ENCODE assay signal across 8 cellular contexts in the genomic region with DNA sequence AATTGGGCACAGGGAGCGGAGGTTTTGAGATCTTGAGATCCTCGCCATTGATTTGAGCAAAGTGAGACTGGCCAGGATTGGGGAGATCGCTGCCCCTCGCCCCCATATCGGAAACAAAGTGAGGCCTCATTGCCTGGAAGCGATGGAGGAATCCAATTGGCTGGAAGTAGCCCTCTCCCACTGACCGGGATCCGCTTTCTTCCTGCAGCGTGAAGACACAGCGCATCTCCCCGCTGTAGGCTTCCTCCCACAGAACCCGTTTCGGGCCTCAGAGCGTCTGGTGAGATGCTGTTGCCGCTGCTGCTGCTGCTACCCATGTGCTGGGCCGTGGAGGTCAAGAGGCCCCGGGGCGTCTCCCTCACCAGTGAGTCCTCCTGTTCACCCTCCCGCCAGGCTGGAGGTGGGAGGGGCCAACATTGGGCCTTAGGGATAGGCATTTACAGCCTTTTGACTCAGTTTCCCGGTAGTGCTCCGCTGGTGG. TPM values are rescaled to one million over a fixed set of nuclear protein-coding genes. Genes with fewer than 3 reads are reported as not detected.
A peak's percentile ranks its signal among the peaks of the same experiment; 100 is the strongest.
DNase-seq lines count a peak whose midpoint lies in the region; ATAC-seq and TF ChIP-seq lines count a peak whose summit lies in the region.

No MANE protein-coding gene starts in this region.

- H3K4me2 ChIP-seq in PC-9 = peak overlapping the region; percentile 85

- peak overlapping the region; percentile 76 for H3K4me3 ChIP-seq in PC-9
- peak overlapping the region; percentile 77 for H3K4me3 ChIP-seq in naive thymus-derived CD4-positive, alpha-beta T cell (ENCODE audit: low read length)

- peaks cover 10 to 34% (median 24%) of the 10 kb centered on the region in 7 donors for H3K4me1 Mint-ChIP-seq in naive thymus-derived CD4-positive, alpha-beta T cell

- H3K9me3 Mint-ChIP-seq in naive thymus-derived CD4-positive, alpha-beta T cell = no peaks in the 10 kb centered on the region

- H3K4me1 ChIP-seq in PC-9 (replicated peaks; ENCODE audit: insufficient read depth) = peaks cover 14% of the 10 kb centered on the region
- peaks cover 13 to 16% of the 10 kb centered on the region in 2 donors for H3K4me1 ChIP-seq in naive thymus-derived CD4-positive, alpha-beta T cell (ENCODE audit: control insufficient read depth in 2 of 2, insufficient read depth in 2 of 2, low read length in 2 of 2)

- no peaks in the 10 kb centered on the region for H3K9me2 ChIP-seq in PC-9 (ENCODE audit: insufficient read depth)

- H3K4me3 Mint-ChIP-seq in naive thymus-derived CD4-positive, alpha-beta T cell = peak overlapping the region; percentile 96 to 100 (median 99)

- no peak for ATAC-seq in naive thymus-derived CD4-positive, alpha-beta T cell
- no peak for ATAC-seq in GM18907 (IDR thresholded peaks at IDR 0.05; ENCODE audit: unreplicated experiment)

- peaks cover 0 to 3% (median 0%) of the 10 kb centered on the region in 5 donors for H3K27me3 Mint-ChIP-seq in naive thymus-derived CD4-positive, alpha-beta T cell

- BruUV-seq in PC-9 (replicated peaks; lab: Mats Ljungman, UMichigan) = TSS peak; percentile 51

- peak overlapping the region; percentile 91 to 98 (median 97) for H3K27ac Mint-ChIP-seq in naive thymus-derived CD4-positive, alpha-beta T cell

- H3K36me3 Mint-ChIP-seq in naive thymus-derived CD4-positive, alpha-beta T cell = peaks cover 0 to 15% (median 7%) of the 10 kb centered on the region in 5 donors

- peaks cover 14% of the 10 kb centered on the region; the same call in 1 of the 2 replicates for H3F3A ChIP-seq in PC-9 (ENCODE audit: insufficient read depth, low read depth)

- peaks cover 11% of the 10 kb centered on the region; the same call in 1 of the 2 replicates for H3K36me3 ChIP-seq in PC-9 (ENCODE audit: low read depth)
- peaks cover 0 to 37% (median 7%) of the 10 kb centered on the region in 3 experiments for H3K36me3 ChIP-seq in naive thymus-derived CD4-positive, alpha-beta T cell (ENCODE audit: control insufficient read depth in 2 of 3, insufficient read depth in 3 of 3, low read length in 3 of 3)

- POLR2A ChIA-PET in PC-9 (lab: Charles Lee; ENCODE audit: unreplicated experiment) = interaction anchor here (0.6 to 1.4 kb wide), 5 partner anchors 14 to 1355 kb away, joined by 3 to 9 read pairs (median 6); partner anchors contain the start of genes JUNB and SWSAP1
- POLR2A ChIA-PET in naive thymus-derived CD4-positive, alpha-beta T cell (lab: Charles Lee) = interaction anchor here (1.0 to 1.9 kb wide), 4 partner anchors 53 to 93 kb away, joined by 4 to 24 read pairs (median 8); partner anchors contain the start of genes ECSIT and SWSAP1

- DNase-seq in DMS79 (lab: John Stamatoyannopoulos, UW) (peak; percentile 20), DMS79 treated with DMSO at 0.1 percent for 48 hours (lab: John Stamatoyannopoulos, UW) (no peak), PC-9 (peak in 1 of 2 experiments; percentile 16), dermis blood vessel endothelial cell (peak; percentile 39), NCI-H510A treated with DMSO at 0.1 percent for 48 hours (lab: John Stamatoyannopoulos, UW) (no peak), NCI-H526 treated with DMSO at 0.1 percent for 48 hours (lab: John Stamatoyannopoulos, UW) (no peak)
- peak in 1 of 9 donors; percentile 21 for DNase-seq in naive thymus-derived CD4-positive, alpha-beta T cell

- no peak for TF ChIP-seq CTCF in PC-9 (conservative IDR thresholded peaks at IDR 0.05)

- H4K20me1 ChIP-seq in PC-9 (ENCODE audit: insufficient read depth) = no peaks in the 10 kb centered on the region

- H3K79me2 ChIP-seq in PC-9 (ENCODE audit: low read depth) = peaks cover 24% of the 10 kb centered on the region

- H2AFZ ChIP-seq in PC-9 = peak overlapping the region; percentile 91

- CTCF ChIA-PET in PC-9 (lab: Charles Lee) = interaction anchor here (0.6 to 1.4 kb wide), 3 partner anchors 8 to 142 kb away, joined by 3 to 7 read pairs (median 3); partner anchors contain the start of gene EPOR
- CTCF ChIA-PET in naive thymus-derived CD4-positive, alpha-beta T cell (lab: Charles Lee) = interaction anchor here (0.6 to 1.9 kb wide), 5 partner anchors 14 to 58 kb away, joined by 3 to 7 read pairs (median 3); no protein-coding TSS in a partner anchor

- H3K9me3 ChIP-seq in PC-9 (ENCODE audit: insufficient read depth, low read depth) = no peaks in the 10 kb centered on the region
- no peaks in the 10 kb centered on the region for H3K9me3 ChIP-seq in naive thymus-derived CD4-positive, alpha-beta T cell (ENCODE audit: control insufficient read depth in 2 of 3, low read length in 3 of 3)

- intact Hi-C loops in PC-9 (cut with micrococcal nuclease; ENCODE audit: unreplicated experiment) = loop anchor here (1.0 to 5.0 kb wide), 3 partner anchors 14 to 499 kb away; partner anchors contain the start of gene SWSAP1
- intact Hi-C loops in naive thymus-derived CD4-positive, alpha-beta T cell (cut with micrococcal nuclease) = loop anchor here (1.0 to 5.0 kb wide), 18 partner anchors 14 to 1715 kb away; partner anchors contain the start of genes CCDC159 (in 2 of the 2), ECSIT (in 2 of the 2), ELOF1 (in 2 of the 2) and TMEM205 (in 2 of the 2)

- H3K27ac ChIP-seq in PC-9 = peak overlapping the region; percentile 67
- H3K27ac ChIP-seq in naive thymus-derived CD4-positive, alpha-beta T cell (ENCODE audit: low read depth, low read length) = peak overlapping the region; percentile 77

- no peaks in the 10 kb centered on the region for H3K27me3 ChIP-seq in PC-9 (ENCODE audit: insufficient read depth, low read depth)
- no peaks in the 10 kb centered on the region for H3K27me3 ChIP-seq in naive thymus-derived CD4-positive, alpha-beta T cell (ENCODE audit: control insufficient read depth in 2 of 2, insufficient read depth in 2 of 2, low read length in 2 of 2)

RNA-seq across cellular contexts. Expression of gene PRKCSH, which starts 0.4 kb away (rescaled TPM):
- 410 and 412 TPM in 2 replicates for total RNA-seq in PC-9 (2021)
- 117 and 310 TPM in 2 replicates for total RNA-seq in dermis blood vessel endothelial cell
- 100 to 1,000 TPM; 254 to 332 (median 288) TPM for total RNA-seq in naive thymus-derived CD4-positive, alpha-beta T cell
- 10 to 100 TPM; 30.6 to 53.9 TPM for polyA plus RNA-seq in naive thymus-derived CD4-positive, alpha-beta T cell

RNA-seq across cellular contexts. Expression of gene ODAD3, which starts 1.0 kb away (rescaled TPM):
- total RNA-seq in PC-9 (2021) = 0.15 and 0.39 TPM in 2 replicates
- 0.05 TPM in 1 of 2 replicates, not detected in the other for total RNA-seq in dermis blood vessel endothelial cell
- not detected for total RNA-seq in naive thymus-derived CD4-positive, alpha-beta T cell
- polyA plus RNA-seq in naive thymus-derived CD4-positive, alpha-beta T cell = not detected

RNA-seq across cellular contexts. Expression of gene RGL3, which starts 16.8 kb away (rescaled TPM):
- total RNA-seq in PC-9 (2021) = 100 and 125 TPM in 2 replicates
- 2.1 and 4.3 TPM in 2 replicates for total RNA-seq in dermis blood vessel endothelial cell
- not detected for total RNA-seq in naive thymus-derived CD4-positive, alpha-beta T cell
- polyA plus RNA-seq in naive thymus-derived CD4-positive, alpha-beta T cell = not detected

RNA-seq across cellular contexts. Expression of gene ELAVL3, which starts 45.0 kb away (rescaled TPM):
- total RNA-seq in PC-9 (2021) = not detected in 2 replicates
- not detected in 2 replicates for total RNA-seq in dermis blood vessel endothelial cell
- under 1 TPM in 1 of 5 experiments, not detected in 4; 0.19 TPM for total RNA-seq in naive thymus-derived CD4-positive, alpha-beta T cell
- not detected for polyA plus RNA-seq in naive thymus-derived CD4-positive, alpha-beta T cell

RNA-seq across cellular contexts. Expression of gene EPOR, which starts 51.8 kb away (rescaled TPM):
- total RNA-seq in PC-9 (2021) = 7.3 and 10.0 TPM in 2 replicates
- total RNA-seq in dermis blood vessel endothelial cell = 6.0 and 8.2 TPM in 2 replicates
- 1 to 10 TPM; 5.1 to 9.5 (median 8.4) TPM for total RNA-seq in naive thymus-derived CD4-positive, alpha-beta T cell
- 10 to 100 TPM in 1 of 2 donors, 1 to 10 TPM in 1; 5.9 to 14.8 TPM for polyA plus RNA-seq in naive thymus-derived CD4-positive, alpha-beta T cell

Comparison
In these comparisons a context has a peak if more than half of its experiments do, and no peak if none do; other contexts are left out.
1. DNase-seq: peak in DMS79 (single experiment) and dermis blood vessel endothelial cell (single experiment); none in DMS79 treated with DMSO at 0.1 percent for 48 hours (single experiment), NCI-H510A treated with DMSO at 0.1 percent for 48 hours (single experiment) and NCI-H526 treated with DMSO at 0.1 percent for 48 hours (single experiment).
2. RNA of gene RGL3, which starts 16.8 kb away (total RNA-seq): 100 to 125 TPM in PC-9; 2.1 to 4.3 TPM in dermis blood vessel endothelial cell and not detected in naive thymus-derived CD4-positive, alpha-beta T cell; every median in the first group is over 10 times any median in the second.